In genomic region chr7:35991511-35992232, GRCh38 we compare ENCODE assay signal across 1 cellular context.
TF ChIP-seq lines count a peak whose summit lies in the region.

No MANE protein-coding gene starts in this region.

TF ChIP-seq in HepG2, 621 proteins besides CTCF, POLR2A, EP300 and RAD21:
- peak; percentile 26; the same call in 1 of the 2 replicates for TF ChIP-seq FOXA3 (CRISPR knock-in tag; IDR thresholded peaks at IDR 0.05)
- TF ChIP-seq MXI1 (IDR thresholded peaks at IDR 0.05; ENCODE audit: borderline replicate concordance, low read depth, low read length): no peak
- no peak for TF ChIP-seq ZNF232 (CRISPR knock-in tag; IDR thresholded peaks at IDR 0.05; ENCODE audit: borderline replicate concordance)
- TF ChIP-seq GMEB2 (CRISPR knock-in tag; IDR thresholded peaks at IDR 0.05; ENCODE audit: low read depth): no peak
- TF ChIP-seq RARA (CRISPR knock-in tag; IDR thresholded peaks at IDR 0.05): peak; percentile 40
- peak; percentile 46; the same call in 1 of the 2 replicates for TF ChIP-seq ZNF460 (CRISPR knock-in tag; IDR thresholded peaks at IDR 0.05; ENCODE audit: borderline replicate concordance)
- TF ChIP-seq ZNF770 (CRISPR knock-in tag; IDR thresholded peaks at IDR 0.05): peak; percentile 87
- peak; percentile 63; the same call in 1 of the 2 replicates for TF ChIP-seq ZMYM2 (CRISPR knock-in tag; IDR thresholded peaks at IDR 0.05)
- TF ChIP-seq MIER3 (CRISPR knock-in tag; IDR thresholded peaks at IDR 0.05; ENCODE audit: borderline replicate concordance): no peak
- TF ChIP-seq POGZ (CRISPR knock-in tag; IDR thresholded peaks at IDR 0.05): peak; percentile 49; the same call in 1 of the 2 replicates
- no peak for TF ChIP-seq CERS6 (CRISPR knock-in tag; IDR thresholded peaks at IDR 0.05)
TF ChIP-seq in HepG2: peak in this region for 6.
